Comparison of ENCODE assay signal across 25 cellular contexts in the genomic region with DNA sequence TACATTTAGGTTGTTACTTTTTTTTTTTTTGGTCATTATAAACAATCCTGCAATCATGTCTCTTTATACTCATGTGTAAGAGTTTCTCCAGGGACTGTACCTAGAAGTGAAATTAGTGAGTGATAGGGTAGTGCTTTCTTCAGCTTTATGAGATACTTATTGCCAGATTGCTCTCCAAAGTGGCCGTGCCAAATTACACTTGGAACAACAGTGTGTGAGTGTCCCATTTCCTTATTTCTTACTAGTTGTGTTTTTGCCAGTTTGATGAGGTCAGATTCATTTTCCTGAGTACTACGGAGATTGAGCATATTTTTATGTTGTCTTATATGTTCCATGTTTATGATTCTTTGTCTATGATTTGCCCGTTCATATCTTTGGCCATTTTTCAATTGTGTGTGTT. TPM values are rescaled to one million over a fixed set of nuclear protein-coding genes. Genes with fewer than 3 reads are reported as not detected.
DNase-seq lines count a peak whose midpoint lies in the region; ATAC-seq, FAIRE-seq and TF ChIP-seq lines count a peak whose summit lies in the region.
"Had no signal": no experiment of that assay in that cellular context is flagged by ENCODE, and none has a peak within 500 bp of the region (broad histone marks: within the 10 kb centered on the region; RNA-seq: fewer than 3 reads in every experiment).

No MANE protein-coding gene starts in this region.

- peaks cover 13% of the 10 kb centered on the region for H3K79me1 ChIP-seq in mesenchymal stem cell (replicated peaks; ENCODE audit: low read length, poor library complexity, severe bottlenecking)

- no peak overlapping the region for H3K18ac ChIP-seq in mesenchymal stem cell (ENCODE audit: low read depth in 1 of 2, low read length in 2 of 2)

- ATAC-seq in HG03460 (IDR thresholded peaks at IDR 0.05; ENCODE audit: unreplicated experiment): no peak
- ATAC-seq: GM23338 had no signal

- H3K4me2 ChIP-seq in endothelial cell of umbilical vein (ENCODE audit: insufficient read depth, low read length) (peak overlapping the region; percentile 74), mesenchymal stem cell (ENCODE audit: low read length, poor library complexity, severe bottlenecking) (no peak overlapping the region)
- H3K4me2 ChIP-seq: GM23338 had no signal

- no peak overlapping the region for H3K4ac ChIP-seq in mesenchymal stem cell (ENCODE audit: low read depth in 1 of 2, low read length in 2 of 2)

- H3K36me3 ChIP-seq in endothelial cell of umbilical vein (ENCODE audit: control insufficient read depth in 2 of 2, extremely low read depth in 1 of 2, insufficient read depth in 2 of 2, low read length in 2 of 2): no peaks in the 10 kb centered on the region
- H3K36me3 ChIP-seq in mesenchymal stem cell (ENCODE audit: control insufficient read depth in 1 of 2, insufficient read depth in 2 of 2, low read depth in 1 of 2, low read length in 2 of 2): no peaks in the 10 kb centered on the region
- H3K36me3 ChIP-seq in A673 (ENCODE audit: insufficient read depth, low read length, poor library complexity, severe bottlenecking): no peaks in the 10 kb centered on the region
- H3K36me3 ChIP-seq: esophagus muscularis mucosa, Peyer's patch, right lobe of liver, WERI-Rb-1 had no signal

- CTCF ChIA-PET in endothelial cell of umbilical vein (lab: Charles Lee) (interaction anchor here (1.9 kb wide), 1 partner anchor 15 kb away, joined by 4 read pairs; no protein-coding TSS in a partner anchor), A673 (lab: Charles Lee) (no interaction called here)

- H2AK5ac ChIP-seq in mesenchymal stem cell (ENCODE audit: low read length, severe bottlenecking): no peak overlapping the region

- no peak for TF ChIP-seq CTCF in AG10803 (conservative IDR thresholded peaks at IDR 0.05; ENCODE audit: low read length)
- no peak for TF ChIP-seq CTCF in endothelial cell of umbilical vein (IDR thresholded peaks at IDR 0.05; ENCODE audit: extremely low read depth in 1 of 2, insufficient read depth in 1 of 2, low read depth in 1 of 2, low read length in 2 of 2)
- TF ChIP-seq CTCF in A673 (conservative IDR thresholded peaks at IDR 0.05; ENCODE audit: low read depth, low read length): no peak

- 97% methylated on average over 3 of the region's 3 CpGs for WGBS in mesenchymal stem cell

- no peak overlapping the region for H4K8ac ChIP-seq in mesenchymal stem cell (ENCODE audit: low read length)

- intact Hi-C loops in endothelial cell of umbilical vein (cut with micrococcal nuclease) (no loop called here), A673 (cut with micrococcal nuclease; ENCODE audit: unreplicated experiment) (no loop called here)

- DNase-seq in AG10803 (ENCODE audit: low read depth) (peak; percentile 22), NCI-H1436 (lab: John Stamatoyannopoulos, UW) (peak; percentile 3), endothelial cell of umbilical vein (ENCODE audit: low read depth, low spot score) (peak; percentile 90), mesenchymal stem cell (no peak), cerebellum (ENCODE audit: low spot score) (no peak), A673 (ENCODE audit: low spot score) (no peak)
- DNase-seq in activated CD8-positive, alpha-beta memory T cell treated with anti-CD3 and anti-CD28 coated beads, Interleukin-2, amount 50 U/mL, for 48 hours: no peak
- DNase-seq: activated CD4-positive, alpha-beta T cell treated with anti-CD3 and anti-CD28 coated beads, Interleukin-2, amount 50 U/mL, for 48 hours; activated gamma-delta T cell; caudate nucleus; CD4-positive, alpha-beta T cell; DMS53; effector CD8-positive, alpha-beta T cell; hippocampal formation; NCI-H187 treated with DMSO at 0.1 percent for 48 hours; NCI-H345; Peyer's patch; right lobe of liver; WERI-Rb-1 had no signal

- H4K20me1 ChIP-seq in endothelial cell of umbilical vein (replicated peaks; ENCODE audit: control insufficient read depth, extremely low read depth, insufficient read depth, low read length): peaks cover 10% of the 10 kb centered on the region

- H3K9ac ChIP-seq in endothelial cell of umbilical vein (replicated peaks; ENCODE audit: extremely low read depth, insufficient read depth, low read length): no peak overlapping the region
- peak overlapping the region; percentile 15 for H3K9ac ChIP-seq in mesenchymal stem cell (ENCODE audit: low read length)

- peak; percentile 57 for FAIRE-seq in endothelial cell of umbilical vein (lab: Jason Lieb, UNC)
- FAIRE-seq: K562 had no signal

- no peak overlapping the region for H3K4me3 ChIP-seq in AG10803 (ENCODE audit: low read length)
- no peak overlapping the region for H3K4me3 ChIP-seq in endothelial cell of umbilical vein (replicated peaks in 1 of 3; ENCODE audit: insufficient read depth in 1 of 3, low read depth in 1 of 3, low read length in 3 of 3)
- no peak overlapping the region for H3K4me3 ChIP-seq in mesenchymal stem cell (ENCODE audit: insufficient read depth in 1 of 2, low read depth in 1 of 2, low read length in 2 of 2)
- H3K4me3 ChIP-seq in A673 (ENCODE audit: low read depth, low read length, poor library complexity, severe bottlenecking): no peak overlapping the region
- H3K4me3 ChIP-seq: esophagus muscularis mucosa, GM23338, K562, lung, Peyer's patch, right lobe of liver, SK-N-MC had no signal

- H3K14ac ChIP-seq in mesenchymal stem cell (ENCODE audit: low read length in 2 of 2): no peak overlapping the region

- H2AFZ ChIP-seq in endothelial cell of umbilical vein (ENCODE audit: low read depth, low read length) (no peak overlapping the region), mesenchymal stem cell (ENCODE audit: low read depth, low read length) (no peak overlapping the region)
- H2AFZ ChIP-seq: GM23338 had no signal

- no peak overlapping the region for H2BK120ac ChIP-seq in mesenchymal stem cell (ENCODE audit: low read depth, low read length)

- H3K9me1 ChIP-seq in endothelial cell of umbilical vein (replicated peaks; ENCODE audit: control insufficient read depth, extremely low read depth, insufficient read depth, low read length): no peaks in the 10 kb centered on the region

- no peak overlapping the region for H2BK12ac ChIP-seq in mesenchymal stem cell (ENCODE audit: low read length in 2 of 2)

- dilution Hi-C loops in endothelial cell of umbilical vein (cut with MboI; ENCODE audit: extremely low pct_ligation_motif_present, low sequenced_read_pairs): no loop called here

- H3K9me3 ChIP-seq in endothelial cell of umbilical vein (replicated peaks; ENCODE audit: control insufficient read depth, insufficient read depth, low read length): no peaks in the 10 kb centered on the region
- no peaks in the 10 kb centered on the region for H3K9me3 ChIP-seq in mesenchymal stem cell (ENCODE audit: control insufficient read depth, low read length)
- H3K9me3 ChIP-seq in A673 (ENCODE audit: low read depth, low read length, poor library complexity, severe bottlenecking): no peaks in the 10 kb centered on the region
- H3K9me3 ChIP-seq: esophagus muscularis mucosa, Peyer's patch, right lobe of liver had no signal

- POLR2A ChIA-PET in endothelial cell of umbilical vein (lab: Charles Lee) (no interaction called here), A673 (lab: Charles Lee; ENCODE audit: low non-redundant PET) (no interaction called here)

- no peak overlapping the region for H2BK5ac ChIP-seq in mesenchymal stem cell (ENCODE audit: low read depth, low read length, poor library complexity, severe bottlenecking)

- no peak for TF ChIP-seq POLR2A in endothelial cell of umbilical vein (IDR thresholded peaks at IDR 0.05; ENCODE audit: low read depth, low read length)

- no peak overlapping the region for H4K91ac ChIP-seq in mesenchymal stem cell (ENCODE audit: low read length)

- peaks cover 61% of the 10 kb centered on the region for H3K4me1 ChIP-seq in endothelial cell of umbilical vein (ENCODE audit: control insufficient read depth, extremely low read depth, insufficient read depth, low read length)
- no peaks in the 10 kb centered on the region for H3K4me1 ChIP-seq in mesenchymal stem cell (ENCODE audit: control insufficient read depth, insufficient read depth, low read depth, low read length)
- H3K4me1 ChIP-seq in A673 (ENCODE audit: insufficient read depth, low read length, poor library complexity, severe bottlenecking): peaks cover 4% of the 10 kb centered on the region

- H3K27me3 ChIP-seq in endothelial cell of umbilical vein (ENCODE audit: control insufficient read depth in 2 of 2, insufficient read depth in 2 of 2, low read length in 2 of 2): no peaks in the 10 kb centered on the region
- H3K27me3 ChIP-seq in mesenchymal stem cell (ENCODE audit: control insufficient read depth in 1 of 2, insufficient read depth in 1 of 2, low read length in 2 of 2): no peaks in the 10 kb centered on the region
- peaks cover 3% of the 10 kb centered on the region for H3K27me3 ChIP-seq in A673 (replicated peaks; ENCODE audit: insufficient read depth, low read depth, low read length, poor library complexity)
- H3K27me3 ChIP-seq: esophagus muscularis mucosa, Peyer's patch, right lobe of liver had no signal

- no TSS peak for BruUV-seq in endothelial cell of umbilical vein (replicated peaks; lab: Mats Ljungman, UMichigan)
- BruUV-seq in A673 (replicated peaks; lab: Mats Ljungman, UMichigan): no TSS peak

- H3K27ac ChIP-seq in endothelial cell of umbilical vein (ENCODE audit: insufficient read depth, low read depth, low read length) (peak overlapping the region; percentile 68), mesenchymal stem cell (ENCODE audit: low read length, poor library complexity, severe bottlenecking) (no peak overlapping the region), A673 (ENCODE audit: low read depth, low read length, poor library complexity, severe bottlenecking) (no peak overlapping the region)
- H3K27ac ChIP-seq: esophagus muscularis mucosa, Peyer's patch, right lobe of liver, WERI-Rb-1 had no signal

- H2BK15ac ChIP-seq in mesenchymal stem cell (ENCODE audit: low read depth, poor library complexity, severe bottlenecking): no peak overlapping the region

- H3K23ac ChIP-seq in mesenchymal stem cell (ENCODE audit: low read length in 2 of 2): no peak overlapping the region

- H3K79me2 ChIP-seq in endothelial cell of umbilical vein (ENCODE audit: control insufficient read depth, insufficient read depth, low read length): peaks cover 93% of the 10 kb centered on the region

TF ChIP-seq in endothelial cell of umbilical vein, 7 proteins besides CTCF, POLR2A, EP300 and RAD21 (continues in another document):
- TF ChIP-seq MYC (IDR thresholded peaks at IDR 0.05; ENCODE audit: low read depth, low read length): no peak
- no peak for TF ChIP-seq POLR2AphosphoS5 (IDR thresholded peaks at IDR 0.05; ENCODE audit: insufficient read depth, low read depth, low read length)

RNA-seq across cellular contexts. Expression of gene GALNT1, which starts 39.2 kb away (rescaled TPM):
- total RNA-seq in endothelial cell of umbilical vein (337 and 360 TPM in 2 replicates), cerebellum (60.2 TPM), A673 (2021) (25.6 and 30.7 TPM in 2 replicates)
- 67.7 and 89.9 TPM in 2 replicates for polyA plus RNA-seq in endothelial cell of umbilical vein
- polyA plus RNA-seq in endothelial cell of umbilical vein (2011; cell fraction: cytosol; rRNA removed): 139 and 144 TPM in 2 replicates
- 61.6 and 91.9 TPM in 2 replicates for polyA plus RNA-seq in endothelial cell of umbilical vein (2011; cell fraction: nucleus; rRNA removed)
- polyA plus RNA-seq in endothelial cell of umbilical vein (2012): 237 and 304 TPM in 2 replicates
- 254 and 269 TPM in 2 replicates for polyA minus RNA-seq in endothelial cell of umbilical vein
- polyA minus RNA-seq in endothelial cell of umbilical vein (2011; cell fraction: cytosol; rRNA and poly(A)+ RNA removed): 19.5 TPM
- 119 and 168 TPM in 2 replicates for polyA minus RNA-seq in endothelial cell of umbilical vein (2011; cell fraction: nucleus; rRNA and poly(A)+ RNA removed)
- polyA plus RNA-seq in mesenchymal stem cell (2013, experiment 1 of 2): 125 TPM
- 124 TPM for polyA plus RNA-seq in mesenchymal stem cell (2013, experiment 2 of 2)

Comparison
In these comparisons a context has a peak if more than half of its experiments do, and no peak if none do; other contexts are left out.
1. DNase-seq: peak in AG10803 (single experiment), NCI-H1436 (single experiment) and endothelial cell of umbilical vein (single experiment); none in mesenchymal stem cell (single experiment), cerebellum (single experiment), activated CD8-positive, alpha-beta memory T cell treated with anti-CD3 and anti-CD28 coated beads, Interleukin-2, amount 50 U/mL, for 48 hours (single experiment) and A673 (single experiment).